In the genomic region with DNA sequence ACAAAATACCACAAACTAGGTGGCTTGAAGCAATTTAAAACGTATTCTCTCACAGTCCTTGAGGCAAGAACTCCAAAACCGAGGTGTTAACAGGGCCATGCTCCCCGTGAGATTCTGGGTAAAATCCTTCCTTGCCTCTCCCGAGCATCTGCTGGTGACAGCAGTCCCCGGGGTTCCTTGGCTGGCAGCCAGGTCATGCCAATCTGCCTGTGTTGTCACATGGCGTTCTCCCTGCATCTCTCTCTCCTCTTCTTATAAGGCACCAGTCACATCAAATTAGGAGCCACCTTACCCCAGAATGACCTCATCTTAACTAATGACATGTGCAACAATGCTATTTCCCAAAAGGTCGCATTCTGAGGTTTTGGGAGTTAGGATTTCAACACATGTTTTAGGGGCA, we compare ENCODE assay signal across 31 cellular contexts. TPM values are rescaled to one million over a fixed set of nuclear protein-coding genes. Genes with fewer than 3 reads are reported as not detected.
DNase-seq lines count a peak whose midpoint lies in the region; ATAC-seq and TF ChIP-seq lines count a peak whose summit lies in the region.
"Had no signal": no experiment of that assay in that cellular context is flagged by ENCODE, and none has a peak within 500 bp of the region (broad histone marks: within the 10 kb centered on the region; RNA-seq: fewer than 3 reads in every experiment).

No MANE protein-coding gene starts in this region.

- H3K4me3 ChIP-seq in left lung = no peak overlapping the region
- H3K4me3 ChIP-seq: GM12878, HAP-1, MG63, upper lobe of left lung had no signal

- no peak overlapping the region for H3K27ac Mint-ChIP-seq in glutamatergic neuron (ENCODE audit: unreplicated experiment)
- H3K27ac Mint-ChIP-seq: activated naive CD8-positive, alpha-beta T cell treated with anti-CD3 and anti-CD28 coated beads, Interleukin-2, amount 50 U/mL, for 24 hours; activated T-cell treated with anti-CD3 and anti-CD28 coated beads, Interleukin-2, amount 50 U/mL, for 24 hours; CD14-positive monocyte; stimulated activated effector memory CD8-positive, alpha-beta T cell treated with anti-CD3 and anti-CD28 coated beads, Interleukin-12 subunit alpha, Interleukin-12 subunit beta, amount 100 ng/mL, for 72 hours had no signal

- peaks cover 0 to 14% of the 10 kb centered on the region in 2 donors for H3K9me3 ChIP-seq in left lung
- H3K9me3 ChIP-seq: HAP-1, MG63 had no signal

- no peak for TF ChIP-seq CTCF in glutamatergic neuron (IDR thresholded peaks at IDR 0.05; ENCODE audit: partially characterized antibody, unreplicated experiment)
- TF ChIP-seq CTCF in left lung (IDR thresholded peaks at IDR 0.05) = no peak

- H3K27ac ChIP-seq in left lung = no peak overlapping the region
- H3K27ac ChIP-seq: upper lobe of left lung, WERI-Rb-1 had no signal

- no peaks in the 10 kb centered on the region for H3K4me1 ChIP-seq in left lung
- H3K4me1 ChIP-seq: HAP-1, upper lobe of left lung had no signal

- H3K36me3 Mint-ChIP-seq in glutamatergic neuron (ENCODE audit: unreplicated experiment) = peaks cover 14% of the 10 kb centered on the region
- H3K36me3 Mint-ChIP-seq: CD14-positive monocyte; stimulated activated effector memory CD8-positive, alpha-beta T cell treated with anti-CD3 and anti-CD28 coated beads, Interleukin-12 subunit alpha, Interleukin-12 subunit beta, amount 100 ng/mL, for 72 hours had no signal

- no peak overlapping the region for H3K4me3 Mint-ChIP-seq in glutamatergic neuron (ENCODE audit: unreplicated experiment)
- H3K4me3 Mint-ChIP-seq: activated naive CD8-positive, alpha-beta T cell treated with anti-CD3 and anti-CD28 coated beads, Interleukin-2, amount 50 U/mL, for 24 hours; activated T-cell treated with anti-CD3 and anti-CD28 coated beads, Interleukin-2, amount 50 U/mL, for 24 hours; CD14-positive monocyte; naive thymus-derived CD4-positive, alpha-beta T cell; stimulated activated effector memory CD8-positive, alpha-beta T cell treated with anti-CD3 and anti-CD28 coated beads, Interleukin-12 subunit alpha, Interleukin-12 subunit beta, amount 100 ng/mL, for 72 hours had no signal

- peaks cover 6% of the 10 kb centered on the region for H3K9me3 Mint-ChIP-seq in glutamatergic neuron (ENCODE audit: unreplicated experiment)

- DNase-seq in COLO668 (lab: John Stamatoyannopoulos, UW; ENCODE audit: unreplicated experiment) (peak; percentile 29), NCI-H1694 (lab: John Stamatoyannopoulos, UW) (peak; percentile 56), NCI-H82 (lab: John Stamatoyannopoulos, UW) (peak; percentile 76), glutamatergic neuron (peak; percentile 22), NCI-H1436 treated with DMSO at 0.1 percent for 48 hours (lab: John Stamatoyannopoulos, UW) (no peak), left lung (no peak)
- DNase-seq: activated CD4-positive, alpha-beta T cell treated with anti-CD3 and anti-CD28 coated beads for 48 hours; activated CD8-positive, alpha-beta memory T cell treated with anti-CD3 and anti-CD28 coated beads for 24 hours; activated gamma-delta T cell; activated naive CD8-positive, alpha-beta T cell treated with anti-CD3 and anti-CD28 coated beads, Interleukin-2, amount 50 U/mL, for 24 hours; activated T-cell treated with anti-CD3 and anti-CD28 coated beads, Interleukin-2, amount 50 U/mL, for 24 hours; central memory CD4-positive, alpha-beta T cell; islet precursor cell; KG1; MG63; midbrain; naive thymus-derived CD4-positive, alpha-beta T cell; NCI-H187; NCI-H446; SHP77 treated with DMSO at 0.1 percent for 48 hours; stimulated activated CD4-positive, alpha-beta T cell treated with anti-CD3 and anti-CD28 coated beads, Interleukin-4, amount 100 ng/mL, for 24 hours; T1000; upper lobe of left lung; WERI-Rb-1 had no signal

- no peak for ATAC-seq in GM21825 (IDR thresholded peaks at IDR 0.05; ENCODE audit: unreplicated experiment)
- ATAC-seq in left lung = no peak
- ATAC-seq: activated naive CD8-positive, alpha-beta T cell treated with anti-CD3 and anti-CD28 coated beads, Interleukin-2, amount 50 U/mL, for 24 hours; GM12878; naive thymus-derived CD4-positive, alpha-beta T cell; Panc1; stimulated activated effector memory CD8-positive, alpha-beta T cell treated with anti-CD3 and anti-CD28 coated beads, Interleukin-12 subunit alpha, Interleukin-12 subunit beta, amount 100 ng/mL, for 72 hours had no signal

- no peaks in the 10 kb centered on the region for H3K27me3 ChIP-seq in left lung
- H3K27me3 ChIP-seq: MG63, upper lobe of left lung had no signal

- peaks cover 0 to 4% of the 10 kb centered on the region in 2 donors for H3K36me3 ChIP-seq in left lung
- H3K36me3 ChIP-seq: HAP-1, MG63, upper lobe of left lung, WERI-Rb-1 had no signal

- H3K4me1 Mint-ChIP-seq in glutamatergic neuron (ENCODE audit: low read depth, unreplicated experiment) = peaks cover 4% of the 10 kb centered on the region
- H3K4me1 Mint-ChIP-seq: activated naive CD8-positive, alpha-beta T cell treated with anti-CD3 and anti-CD28 coated beads, Interleukin-2, amount 50 U/mL, for 24 hours; CD14-positive monocyte; naive thymus-derived CD4-positive, alpha-beta T cell; stimulated activated effector memory CD8-positive, alpha-beta T cell treated with anti-CD3 and anti-CD28 coated beads, Interleukin-12 subunit alpha, Interleukin-12 subunit beta, amount 100 ng/mL, for 72 hours had no signal

- no peaks in the 10 kb centered on the region for H3K27me3 Mint-ChIP-seq in glutamatergic neuron (ENCODE audit: unreplicated experiment)
- H3K27me3 Mint-ChIP-seq: activated naive CD8-positive, alpha-beta T cell treated with anti-CD3 and anti-CD28 coated beads, Interleukin-2, amount 50 U/mL, for 24 hours; activated T-cell treated with anti-CD3 and anti-CD28 coated beads, Interleukin-2, amount 50 U/mL, for 24 hours; naive thymus-derived CD4-positive, alpha-beta T cell had no signal

- intact Hi-C loops in left lung (cut with DNase I) = no loop called here

RNA-seq across cellular contexts. Expression of a gene that starts 26.3 kb away (rescaled TPM):
- total RNA-seq in glutamatergic neuron (ENCODE audit: unreplicated experiment) (127 TPM), left lung (10 to 100 TPM in 1 of 2 donors, 1 to 10 TPM in 1; 1.9 to 25.1 TPM)
- total RNA-seq: endothelial cell of umbilical vein, GM12878 had no signal

Comparison
In these comparisons a context has a peak if more than half of its experiments do, and no peak if none do; other contexts are left out.
1. DNase-seq: peak in COLO668 (single experiment), NCI-H1694 (single experiment), NCI-H82 (single experiment) and glutamatergic neuron (single experiment); none in NCI-H1436 treated with DMSO at 0.1 percent for 48 hours (single experiment) and left lung (0 of 2).